1 cellular context compared by ENCODE assay signal in the genomic region with DNA sequence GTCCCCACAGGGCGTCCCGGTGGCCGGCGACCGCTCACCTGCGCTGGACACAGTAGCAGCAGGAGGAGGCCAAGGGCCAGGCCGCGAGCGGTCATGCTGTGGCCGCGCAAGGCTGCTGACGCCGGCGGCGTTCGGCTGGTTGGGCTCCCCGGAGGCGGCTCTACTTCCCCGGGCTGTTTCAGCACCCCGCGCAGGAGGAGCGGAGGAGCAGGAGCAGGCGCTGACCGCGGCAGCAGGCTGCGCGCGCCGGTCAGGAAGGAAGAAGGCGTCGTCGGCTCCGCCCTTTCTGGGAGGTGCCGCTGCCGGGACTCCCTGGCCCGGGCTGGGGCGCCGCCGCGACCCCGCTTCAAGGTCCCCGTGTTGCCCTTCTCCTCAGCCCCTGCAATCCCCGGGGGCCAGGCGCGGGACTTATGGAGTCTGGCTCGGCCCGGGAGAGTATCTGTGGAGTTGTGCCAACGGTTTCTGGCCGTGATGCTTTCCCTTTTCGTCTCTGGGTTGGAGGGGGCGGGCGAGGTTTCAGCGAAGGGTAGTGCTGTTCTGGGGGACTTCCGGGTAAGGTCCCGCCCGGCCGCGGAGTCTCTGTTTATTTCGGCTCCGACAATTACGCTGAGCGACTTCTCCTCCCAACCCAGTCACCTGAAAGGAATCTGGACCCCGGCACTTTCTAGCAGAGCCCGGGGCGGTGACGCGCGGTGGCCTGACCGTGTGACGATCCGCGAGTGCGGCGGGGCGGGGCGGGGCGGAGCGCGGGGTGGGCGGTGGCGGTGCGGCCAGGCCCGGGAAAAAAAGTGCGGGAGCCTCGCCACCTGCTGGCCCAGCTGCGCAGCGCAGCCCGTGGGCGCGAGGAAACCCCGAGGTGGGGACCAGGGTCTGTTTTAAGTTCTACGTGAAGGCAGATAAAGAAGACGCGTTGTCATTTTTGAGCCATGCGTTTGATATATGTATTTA.
TF ChIP-seq lines count a peak whose summit lies in the region.

A gene (minus strand): TSS at position 258 of the 948 bp plus-strand sequence. CDS start 163 bp downstream, at position 95.

TF ChIP-seq in HepG2, 621 proteins besides CTCF, POLR2A, EP300 and RAD21 (continued from another document and continues in another):
- TF ChIP-seq NFE2L1 (CRISPR knock-in tag; IDR thresholded peaks at IDR 0.05; ENCODE audit: borderline replicate concordance): no peak
- TF ChIP-seq, protein P1, sequence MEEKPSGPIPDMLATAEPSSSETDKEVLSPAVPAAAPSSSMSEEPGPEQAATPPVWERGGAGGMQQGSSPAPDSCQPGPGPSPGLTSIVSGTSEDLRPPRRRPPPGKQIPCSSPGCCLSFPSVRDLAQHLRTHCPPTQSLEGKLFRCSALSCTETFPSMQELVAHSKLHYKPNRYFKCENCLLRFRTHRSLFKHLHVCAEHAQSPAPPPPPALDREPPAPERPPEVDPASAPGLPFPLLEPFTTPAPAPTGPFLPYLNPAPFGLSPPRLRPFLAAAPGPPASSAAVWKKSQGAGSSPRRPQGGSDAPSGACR (CRISPR knock-in tag; IDR thresholded peaks at IDR 0.05): no peak
- no peak; the same call in 1 of the 2 replicates for TF ChIP-seq DNMT3B (CRISPR knock-in tag; conservative IDR thresholded peaks at IDR 0.05)
- no peak for TF ChIP-seq TBL1XR1 (IDR thresholded peaks at IDR 0.05; ENCODE audit: borderline replicate concordance, low read length, partially characterized antibody)
- TF ChIP-seq CBX2 (IDR thresholded peaks at IDR 0.05; ENCODE audit: low read depth, low read length): no peak
- no peak for TF ChIP-seq CBX2 (CRISPR knock-in tag; IDR thresholded peaks at IDR 0.05; ENCODE audit: low read depth)
- TF ChIP-seq GATAD1 (CRISPR knock-in tag; IDR thresholded peaks at IDR 0.05): peak; percentile 60; the same call in 1 of the 2 replicates
- peak; percentile 74 for TF ChIP-seq ZFX (CRISPR knock-in tag; IDR thresholded peaks at IDR 0.05; ENCODE audit: low read depth)
- no peak for TF ChIP-seq HHEX (CRISPR knock-in tag; IDR thresholded peaks at IDR 0.05)
- no peak; the same call in 1 of the 2 replicates for TF ChIP-seq ZNF839 (CRISPR knock-in tag; IDR thresholded peaks at IDR 0.05; ENCODE audit: borderline replicate concordance)
- TF ChIP-seq ZNF484 (CRISPR knock-in tag; IDR thresholded peaks at IDR 0.05; ENCODE audit: borderline replicate concordance, low read depth): no peak
- 0 out of 2 replicates have a peak, but pooled peaks have one; percentile 76 for TF ChIP-seq ZNF546 (CRISPR knock-in tag; conservative IDR thresholded peaks at IDR 0.05)
- no peak for TF ChIP-seq ZNF3 (CRISPR knock-in tag; IDR thresholded peaks at IDR 0.05)
- no peak for TF ChIP-seq ZFP41 (CRISPR knock-in tag; IDR thresholded peaks at IDR 0.05; ENCODE audit: borderline replicate concordance)
- TF ChIP-seq, protein P2, sequence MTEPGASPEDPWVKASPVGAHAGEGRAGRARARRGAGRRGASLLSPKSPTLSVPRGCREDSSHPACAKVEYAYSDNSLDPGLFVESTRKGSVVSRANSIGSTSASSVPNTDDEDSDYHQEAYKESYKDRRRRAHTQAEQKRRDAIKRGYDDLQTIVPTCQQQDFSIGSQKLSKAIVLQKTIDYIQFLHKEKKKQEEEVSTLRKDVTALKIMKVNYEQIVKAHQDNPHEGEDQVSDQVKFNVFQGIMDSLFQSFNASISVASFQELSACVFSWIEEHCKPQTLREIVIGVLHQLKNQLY (CRISPR knock-in tag; IDR thresholded peaks at IDR 0.05): no peak
- TF ChIP-seq TCF7 (IDR thresholded peaks at IDR 0.05; ENCODE audit: low read depth): 0 out of 2 replicates have a peak, but pooled peaks have one; percentile 17
- TF ChIP-seq ZSCAN9 (CRISPR knock-in tag; IDR thresholded peaks at IDR 0.05; ENCODE audit: borderline replicate concordance): peak; percentile 14; the same call in 1 of the 2 replicates
- no peak for TF ChIP-seq CAMTA2 (CRISPR knock-in tag; IDR thresholded peaks at IDR 0.05; ENCODE audit: borderline replicate concordance)
- TF ChIP-seq KDM5B (CRISPR knock-in tag; IDR thresholded peaks at IDR 0.05; ENCODE audit: borderline replicate concordance): peak; percentile 51; the same call in 1 of the 2 replicates
- TF ChIP-seq KLF15 (CRISPR knock-in tag; IDR thresholded peaks at IDR 0.05; ENCODE audit: borderline replicate concordance): no peak
- TF ChIP-seq ZNF331 (CRISPR knock-in tag; IDR thresholded peaks at IDR 0.05): peak; percentile 24; the same call in 1 of the 2 replicates
- TF ChIP-seq MAZ (IDR thresholded peaks at IDR 0.05; ENCODE audit: borderline replicate concordance, low read depth, low read length): peak; percentile 38; the same call in 1 of the 2 replicates
- peak; percentile 78; the same call in 1 of the 2 replicates for TF ChIP-seq MAZ (CRISPR knock-in tag; IDR thresholded peaks at IDR 0.05; ENCODE audit: low read depth)
- TF ChIP-seq, protein P3, sequence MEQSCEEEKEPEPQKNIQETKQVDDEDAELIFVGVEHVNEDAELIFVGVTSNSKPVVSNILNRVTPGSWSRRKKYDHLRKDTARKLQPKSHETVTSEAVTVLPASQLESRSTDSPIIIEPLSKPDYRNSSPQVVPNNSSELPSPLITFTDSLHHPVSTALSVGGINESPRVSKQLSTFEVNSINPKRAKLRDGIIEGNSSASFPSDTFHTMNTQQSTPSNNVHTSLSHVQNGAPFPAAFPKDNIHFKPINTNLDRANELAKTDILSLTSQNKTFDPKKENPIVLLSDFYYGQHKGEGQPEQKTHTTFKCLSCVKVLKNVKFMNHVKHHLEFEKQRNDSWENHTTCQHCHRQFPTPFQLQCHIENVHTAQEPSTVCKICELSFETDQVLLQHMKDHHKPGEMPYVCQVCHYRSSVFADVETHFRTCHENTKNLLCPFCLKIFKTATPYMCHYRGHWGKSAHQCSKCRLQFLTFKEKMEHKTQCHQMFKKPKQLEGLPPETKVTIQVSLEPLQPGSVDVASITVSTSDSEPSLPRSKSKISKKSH (CRISPR knock-in tag; IDR thresholded peaks at IDR 0.05; ENCODE audit: borderline replicate concordance): peak; percentile 43; the same call in 1 of the 2 replicates
- TF ChIP-seq ZNF260 (CRISPR knock-in tag; IDR thresholded peaks at IDR 0.05; ENCODE audit: borderline replicate concordance, low read depth): no peak
- TF ChIP-seq MAF1 (CRISPR knock-in tag; IDR thresholded peaks at IDR 0.05; ENCODE audit: borderline replicate concordance): no peak; the same call in none of the 2 replicates
- TF ChIP-seq, protein P4, sequence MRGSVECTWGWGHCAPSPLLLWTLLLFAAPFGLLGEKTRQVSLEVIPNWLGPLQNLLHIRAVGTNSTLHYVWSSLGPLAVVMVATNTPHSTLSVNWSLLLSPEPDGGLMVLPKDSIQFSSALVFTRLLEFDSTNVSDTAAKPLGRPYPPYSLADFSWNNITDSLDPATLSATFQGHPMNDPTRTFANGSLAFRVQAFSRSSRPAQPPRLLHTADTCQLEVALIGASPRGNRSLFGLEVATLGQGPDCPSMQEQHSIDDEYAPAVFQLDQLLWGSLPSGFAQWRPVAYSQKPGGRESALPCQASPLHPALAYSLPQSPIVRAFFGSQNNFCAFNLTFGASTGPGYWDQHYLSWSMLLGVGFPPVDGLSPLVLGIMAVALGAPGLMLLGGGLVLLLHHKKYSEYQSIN (CRISPR knock-in tag; IDR thresholded peaks at IDR 0.05; ENCODE audit: borderline replicate concordance): no peak
- no peak for TF ChIP-seq SETDB1 (CRISPR knock-in tag; IDR thresholded peaks at IDR 0.05; ENCODE audit: borderline replicate concordance)
- TF ChIP-seq, protein P5, sequence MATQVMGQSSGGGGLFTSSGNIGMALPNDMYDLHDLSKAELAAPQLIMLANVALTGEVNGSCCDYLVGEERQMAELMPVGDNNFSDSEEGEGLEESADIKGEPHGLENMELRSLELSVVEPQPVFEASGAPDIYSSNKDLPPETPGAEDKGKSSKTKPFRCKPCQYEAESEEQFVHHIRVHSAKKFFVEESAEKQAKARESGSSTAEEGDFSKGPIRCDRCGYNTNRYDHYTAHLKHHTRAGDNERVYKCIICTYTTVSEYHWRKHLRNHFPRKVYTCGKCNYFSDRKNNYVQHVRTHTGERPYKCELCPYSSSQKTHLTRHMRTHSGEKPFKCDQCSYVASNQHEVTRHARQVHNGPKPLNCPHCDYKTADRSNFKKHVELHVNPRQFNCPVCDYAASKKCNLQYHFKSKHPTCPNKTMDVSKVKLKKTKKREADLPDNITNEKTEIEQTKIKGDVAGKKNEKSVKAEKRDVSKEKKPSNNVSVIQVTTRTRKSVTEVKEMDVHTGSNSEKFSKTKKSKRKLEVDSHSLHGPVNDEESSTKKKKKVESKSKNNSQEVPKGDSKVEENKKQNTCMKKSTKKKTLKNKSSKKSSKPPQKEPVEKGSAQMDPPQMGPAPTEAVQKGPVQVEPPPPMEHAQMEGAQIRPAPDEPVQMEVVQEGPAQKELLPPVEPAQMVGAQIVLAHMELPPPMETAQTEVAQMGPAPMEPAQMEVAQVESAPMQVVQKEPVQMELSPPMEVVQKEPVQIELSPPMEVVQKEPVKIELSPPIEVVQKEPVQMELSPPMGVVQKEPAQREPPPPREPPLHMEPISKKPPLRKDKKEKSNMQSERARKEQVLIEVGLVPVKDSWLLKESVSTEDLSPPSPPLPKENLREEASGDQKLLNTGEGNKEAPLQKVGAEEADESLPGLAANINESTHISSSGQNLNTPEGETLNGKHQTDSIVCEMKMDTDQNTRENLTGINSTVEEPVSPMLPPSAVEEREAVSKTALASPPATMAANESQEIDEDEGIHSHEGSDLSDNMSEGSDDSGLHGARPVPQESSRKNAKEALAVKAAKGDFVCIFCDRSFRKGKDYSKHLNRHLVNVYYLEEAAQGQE (IDR thresholded peaks at IDR 0.05; ENCODE audit: borderline replicate concordance in 1 of 2, low read depth in 1 of 2, low read length in 2 of 2): 0 out of 4 replicates have a peak, but pooled peaks of 1 of the 2 experiments have one; percentile 16
- TF ChIP-seq, protein P6, sequence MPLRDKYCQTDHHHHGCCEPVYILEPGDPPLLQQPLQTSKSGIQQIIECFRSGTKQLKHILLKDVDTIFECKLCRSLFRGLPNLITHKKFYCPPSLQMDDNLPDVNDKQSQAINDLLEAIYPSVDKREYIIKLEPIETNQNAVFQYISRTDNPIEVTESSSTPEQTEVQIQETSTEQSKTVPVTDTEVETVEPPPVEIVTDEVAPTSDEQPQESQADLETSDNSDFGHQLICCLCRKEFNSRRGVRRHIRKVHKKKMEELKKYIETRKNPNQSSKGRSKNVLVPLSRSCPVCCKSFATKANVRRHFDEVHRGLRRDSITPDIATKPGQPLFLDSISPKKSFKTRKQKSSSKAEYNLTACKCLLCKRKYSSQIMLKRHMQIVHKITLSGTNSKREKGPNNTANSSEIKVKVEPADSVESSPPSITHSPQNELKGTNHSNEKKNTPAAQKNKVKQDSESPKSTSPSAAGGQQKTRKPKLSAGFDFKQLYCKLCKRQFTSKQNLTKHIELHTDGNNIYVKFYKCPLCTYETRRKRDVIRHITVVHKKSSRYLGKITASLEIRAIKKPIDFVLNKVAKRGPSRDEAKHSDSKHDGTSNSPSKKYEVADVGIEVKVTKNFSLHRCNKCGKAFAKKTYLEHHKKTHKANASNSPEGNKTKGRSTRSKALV (CRISPR knock-in tag; IDR thresholded peaks at IDR 0.05): peak; percentile 38; the same call in 1 of the 2 replicates
- TF ChIP-seq ZBTB7B (CRISPR knock-in tag; IDR thresholded peaks at IDR 0.05): 0 out of 2 replicates have a peak, but pooled peaks have one; percentile 44
- TF ChIP-seq ZKSCAN1 (IDR thresholded peaks at IDR 0.05; ENCODE audit: low read length): no peak
- TF ChIP-seq, protein P7, sequence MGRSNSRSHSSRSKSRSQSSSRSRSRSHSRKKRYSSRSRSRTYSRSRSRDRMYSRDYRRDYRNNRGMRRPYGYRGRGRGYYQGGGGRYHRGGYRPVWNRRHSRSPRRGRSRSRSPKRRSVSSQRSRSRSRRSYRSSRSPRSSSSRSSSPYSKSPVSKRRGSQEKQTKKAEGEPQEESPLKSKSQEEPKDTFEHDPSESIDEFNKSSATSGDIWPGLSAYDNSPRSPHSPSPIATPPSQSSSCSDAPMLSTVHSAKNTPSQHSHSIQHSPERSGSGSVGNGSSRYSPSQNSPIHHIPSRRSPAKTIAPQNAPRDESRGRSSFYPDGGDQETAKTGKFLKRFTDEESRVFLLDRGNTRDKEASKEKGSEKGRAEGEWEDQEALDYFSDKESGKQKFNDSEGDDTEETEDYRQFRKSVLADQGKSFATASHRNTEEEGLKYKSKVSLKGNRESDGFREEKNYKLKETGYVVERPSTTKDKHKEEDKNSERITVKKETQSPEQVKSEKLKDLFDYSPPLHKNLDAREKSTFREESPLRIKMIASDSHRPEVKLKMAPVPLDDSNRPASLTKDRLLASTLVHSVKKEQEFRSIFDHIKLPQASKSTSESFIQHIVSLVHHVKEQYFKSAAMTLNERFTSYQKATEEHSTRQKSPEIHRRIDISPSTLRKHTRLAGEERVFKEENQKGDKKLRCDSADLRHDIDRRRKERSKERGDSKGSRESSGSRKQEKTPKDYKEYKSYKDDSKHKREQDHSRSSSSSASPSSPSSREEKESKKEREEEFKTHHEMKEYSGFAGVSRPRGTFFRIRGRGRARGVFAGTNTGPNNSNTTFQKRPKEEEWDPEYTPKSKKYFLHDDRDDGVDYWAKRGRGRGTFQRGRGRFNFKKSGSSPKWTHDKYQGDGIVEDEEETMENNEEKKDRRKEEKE (IDR thresholded peaks at IDR 0.05): no peak
- TF ChIP-seq ZFYVE20 (CRISPR knock-in tag; IDR thresholded peaks at IDR 0.05; ENCODE audit: borderline replicate concordance, low read depth): no peak
- TF ChIP-seq, protein P8, sequence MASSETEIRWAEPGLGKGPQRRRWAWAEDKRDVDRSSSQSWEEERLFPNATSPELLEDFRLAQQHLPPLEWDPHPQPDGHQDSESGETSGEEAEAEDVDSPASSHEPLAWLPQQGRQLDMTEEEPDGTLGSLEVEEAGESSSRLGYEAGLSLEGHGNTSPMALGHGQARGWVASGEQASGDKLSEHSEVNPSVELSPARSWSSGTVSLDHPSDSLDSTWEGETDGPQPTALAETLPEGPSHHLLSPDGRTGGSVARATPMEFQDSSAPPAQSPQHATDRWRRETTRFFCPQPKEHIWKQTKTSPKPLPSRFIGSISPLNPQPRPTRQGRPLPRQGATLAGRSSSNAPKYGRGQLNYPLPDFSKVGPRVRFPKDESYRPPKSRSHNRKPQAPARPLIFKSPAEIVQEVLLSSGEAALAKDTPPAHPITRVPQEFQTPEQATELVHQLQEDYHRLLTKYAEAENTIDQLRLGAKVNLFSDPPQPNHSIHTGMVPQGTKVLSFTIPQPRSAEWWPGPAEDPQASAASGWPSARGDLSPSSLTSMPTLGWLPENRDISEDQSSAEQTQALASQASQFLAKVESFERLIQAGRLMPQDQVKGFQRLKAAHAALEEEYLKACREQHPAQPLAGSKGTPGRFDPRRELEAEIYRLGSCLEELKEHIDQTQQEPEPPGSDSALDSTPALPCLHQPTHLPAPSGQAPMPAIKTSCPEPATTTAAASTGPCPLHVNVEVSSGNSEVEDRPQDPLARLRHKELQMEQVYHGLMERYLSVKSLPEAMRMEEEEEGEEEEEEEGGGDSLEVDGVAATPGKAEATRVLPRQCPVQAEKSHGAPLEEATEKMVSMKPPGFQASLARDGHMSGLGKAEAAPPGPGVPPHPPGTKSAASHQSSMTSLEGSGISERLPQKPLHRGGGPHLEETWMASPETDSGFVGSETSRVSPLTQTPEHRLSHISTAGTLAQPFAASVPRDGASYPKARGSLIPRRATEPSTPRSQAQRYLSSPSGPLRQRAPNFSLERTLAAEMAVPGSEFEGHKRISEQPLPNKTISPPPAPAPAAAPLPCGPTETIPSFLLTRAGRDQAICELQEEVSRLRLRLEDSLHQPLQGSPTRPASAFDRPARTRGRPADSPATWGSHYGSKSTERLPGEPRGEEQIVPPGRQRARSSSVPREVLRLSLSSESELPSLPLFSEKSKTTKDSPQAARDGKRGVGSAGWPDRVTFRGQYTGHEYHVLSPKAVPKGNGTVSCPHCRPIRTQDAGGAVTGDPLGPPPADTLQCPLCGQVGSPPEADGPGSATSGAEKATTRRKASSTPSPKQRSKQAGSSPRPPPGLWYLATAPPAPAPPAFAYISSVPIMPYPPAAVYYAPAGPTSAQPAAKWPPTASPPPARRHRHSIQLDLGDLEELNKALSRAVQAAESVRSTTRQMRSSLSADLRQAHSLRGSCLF (CRISPR knock-in tag; IDR thresholded peaks at IDR 0.05; ENCODE audit: borderline replicate concordance): no peak
- peak; percentile 89 for TF ChIP-seq POLR2G (IDR thresholded peaks at IDR 0.05; ENCODE audit: low read depth, low read length)
- no peak for TF ChIP-seq FLYWCH1 (CRISPR knock-in tag; IDR thresholded peaks at IDR 0.05)
